25 cellular contexts compared by ENCODE assay signal in genomic region chr16:89982318-89982717, GRCh38. TPM values are rescaled to one million over a fixed set of nuclear protein-coding genes. Genes with fewer than 3 reads are reported as not detected.
DNase-seq lines count a peak whose midpoint lies in the region; ATAC-seq, FAIRE-seq and TF ChIP-seq lines count a peak whose summit lies in the region.
"Had no signal": no experiment of that assay in that cellular context is flagged by ENCODE, and none has a peak within 500 bp of the region (broad histone marks: within the 10 kb centered on the region; RNA-seq: fewer than 3 reads in every experiment).

No MANE protein-coding gene starts in this region.

- no peak for DNase-seq in activated CD4-positive, alpha-beta memory T cell treated with anti-CD3 and anti-CD28 coated beads for 36 hours
- no peak for DNase-seq in activated CD4-positive, alpha-beta memory T cell treated with anti-CD3 and anti-CD28 coated beads, Interleukin-2, amount 10 ng/mL, durations not matched to agents 7 days and 5 days
- DNase-seq in K562 (ENCODE audit: extremely low read depth in 1 of 4, low spot score in 3 of 4) (no peak), psoas muscle (peak in 1 of 2 donors; percentile 59), medulla oblongata (ENCODE audit: extremely low spot score) (no peak), NCI-H82 (lab: John Stamatoyannopoulos, UW) (no peak)
- DNase-seq in central memory CD4-positive, alpha-beta T cell, result no peak
- DNase-seq: 8988T; ACHN; CD4-positive, CD25-positive, alpha-beta regulatory T cell; DMS153; DND-41; GOT3; HCEC 1CT; KG1; MG63; NCI-H1105 treated with DMSO at 0.1 percent for 48 hours; NCI-H146; NCI-H1930; NCI-H446 treated with DMSO at 0.1 percent for 48 hours; NCI-H526; RPMI8226; SHP77 had no signal

- POLR2A ChIA-PET in activated CD4-positive, alpha-beta memory T cell treated with anti-CD3 and anti-CD28 coated beads for 36 hours (lab: Charles Lee), result interaction anchor here (1.7 kb wide), 1 partner anchor 32 kb away, joined by 4 read pairs; no protein-coding TSS in a partner anchor
- POLR2A ChIA-PET in activated CD4-positive, alpha-beta memory T cell treated with anti-CD3 and anti-CD28 coated beads, Interleukin-2, amount 10 ng/mL, durations not matched to agents 7 days and 5 days (lab: Charles Lee), result interaction anchor here (3.7 kb wide), 1 partner anchor 10 kb away, joined by 22 read pairs; no protein-coding TSS in a partner anchor
- POLR2A ChIA-PET in K562 (lab: Yijun Ruan, JAX), result interaction anchor here (0.6 to 2.8 kb wide), 2 partner anchors 8 to 10 kb away, joined by 5 to 15 read pairs; no protein-coding TSS in a partner anchor

- peaks cover 37% of the 10 kb centered on the region for H4K20me1 ChIP-seq in BLaER1
- no peaks in the 10 kb centered on the region for H4K20me1 ChIP-seq in K562 (replicated peaks; ENCODE audit: control insufficient read depth, insufficient read depth, low read length)

- CTCF ChIA-PET in activated CD4-positive, alpha-beta memory T cell treated with anti-CD3 and anti-CD28 coated beads for 36 hours (lab: Charles Lee), result interaction anchor here (1.1 kb wide), 1 partner anchor 72 kb away, joined by 3 read pairs; no protein-coding TSS in a partner anchor
- CTCF ChIA-PET in activated CD4-positive, alpha-beta memory T cell treated with anti-CD3 and anti-CD28 coated beads, Interleukin-2, amount 10 ng/mL, durations not matched to agents 7 days and 5 days (lab: Charles Lee), result no interaction called here
- CTCF ChIA-PET in K562 (lab: Yijun Ruan, JAX; ENCODE audit: low intra/inter-chr PET ratio), result no interaction called here

- H3K9me3 ChIP-seq in BLaER1, result no peaks in the 10 kb centered on the region
- H3K9me3 ChIP-seq in K562 (replicated peaks; ENCODE audit: control insufficient read depth, insufficient read depth, low read depth, low read length), result no peaks in the 10 kb centered on the region
- no peaks in the 10 kb centered on the region for H3K9me3 ChIP-seq in psoas muscle
- H3K9me3 ChIP-seq: MG63 had no signal

- TF ChIP-seq CTCF in K562 (IDR thresholded peaks at IDR 0.05 in 2 of 3, conservative IDR thresholded peaks at IDR 0.05 in 1 of 3; ENCODE audit: insufficient read depth in 2 of 3, low read depth in 1 of 3, low read length in 3 of 3), result no peak
- TF ChIP-seq CTCF in psoas muscle (IDR thresholded peaks at IDR 0.05), result no peak

- BruUV-seq in K562 (replicated peaks; lab: Mats Ljungman, UMichigan), result no TSS peak

- no peak for TF ChIP-seq RAD21 in K562 (CRISPR knock-in tag; conservative IDR thresholded peaks at IDR 0.05 in 1 of 2, IDR thresholded peaks at IDR 0.05 in 1 of 2)

- ATAC-seq in K562 (no peak), psoas muscle (peak; percentile 77 to 93 (median 86))

- FAIRE-seq in K562 (lab: Jason Lieb, UNC), result no peak
- FAIRE-seq: GM12892 had no signal

- H2AFZ ChIP-seq in K562 (ENCODE audit: low read depth, low read length), result no peak overlapping the region

- H3K27me3 Mint-ChIP-seq in activated CD4-positive, alpha-beta memory T cell treated with anti-CD3 and anti-CD28 coated beads for 36 hours, result no peaks in the 10 kb centered on the region
- no peaks in the 10 kb centered on the region for H3K27me3 Mint-ChIP-seq in activated CD4-positive, alpha-beta memory T cell treated with anti-CD3 and anti-CD28 coated beads, Interleukin-2, amount 10 ng/mL, durations not matched to agents 7 days and 5 days
- H3K27me3 Mint-ChIP-seq: CD4-positive, CD25-positive, alpha-beta regulatory T cell had no signal

- TF ChIP-seq POLR2A in K562 (conservative IDR thresholded peaks at IDR 0.05), result no peak

- peaks cover 96% of the 10 kb centered on the region for H3K36me3 ChIP-seq in BLaER1
- H3K36me3 ChIP-seq in K562 (ENCODE audit: control insufficient read depth, insufficient read depth, low read length), result peaks cover 88% of the 10 kb centered on the region
- peaks cover 17 to 96% of the 10 kb centered on the region in 2 donors for H3K36me3 ChIP-seq in psoas muscle (ENCODE audit: insufficient read depth in 1 of 2, low read depth in 1 of 2)

- H3K4me1 ChIP-seq in BLaER1, result peaks cover 14% of the 10 kb centered on the region
- no peaks in the 10 kb centered on the region; a peak in 2 of 5 replicates for H3K4me1 ChIP-seq in K562 (replicated peaks in 1 of 2; ENCODE audit: control insufficient read depth in 2 of 2, insufficient read depth in 2 of 2, low read length in 2 of 2)
- H3K4me1 ChIP-seq in psoas muscle, result peaks cover 20% of the 10 kb centered on the region

- H3K27ac Mint-ChIP-seq in activated CD4-positive, alpha-beta memory T cell treated with anti-CD3 and anti-CD28 coated beads for 36 hours, result peak overlapping the region; percentile 70
- no peak overlapping the region for H3K27ac Mint-ChIP-seq in activated CD4-positive, alpha-beta memory T cell treated with anti-CD3 and anti-CD28 coated beads, Interleukin-2, amount 10 ng/mL, durations not matched to agents 7 days and 5 days
- H3K27ac Mint-ChIP-seq: CD4-positive, CD25-positive, alpha-beta regulatory T cell had no signal

- H3K9ac ChIP-seq in BLaER1 (0 out of 2 replicates have a peak overlapping the region, but pooled peaks have one; percentile 13), K562 (ENCODE audit: insufficient read depth in 1 of 2, low read depth in 2 of 2, low read length in 2 of 2) (0 out of 4 replicates have a peak overlapping the region, but pooled peaks of 1 of the 2 experiments have one; percentile 19)

- no peak overlapping the region for H3K4me2 ChIP-seq in BLaER1
- H3K4me2 ChIP-seq in K562 (ENCODE audit: insufficient read depth, low read length), result no peak overlapping the region

- in situ Hi-C loops in K562 (cut with MboI), result no loop called here

- H3K9me3 Mint-ChIP-seq in activated CD4-positive, alpha-beta memory T cell treated with anti-CD3 and anti-CD28 coated beads for 36 hours, result no peaks in the 10 kb centered on the region
- no peaks in the 10 kb centered on the region for H3K9me3 Mint-ChIP-seq in activated CD4-positive, alpha-beta memory T cell treated with anti-CD3 and anti-CD28 coated beads, Interleukin-2, amount 10 ng/mL, durations not matched to agents 7 days and 5 days
- H3K9me3 Mint-ChIP-seq: CD4-positive, CD25-positive, alpha-beta regulatory T cell had no signal

- intact Hi-C loops in activated CD4-positive, alpha-beta memory T cell treated with anti-CD3 and anti-CD28 coated beads for 36 hours (cut with micrococcal nuclease), result no loop called here
- intact Hi-C loops in K562 (cut with micrococcal nuclease), result no loop called here
- intact Hi-C loops in psoas muscle (cut with DNase I), result no loop called here

- no peak overlapping the region for H3K27ac ChIP-seq in BLaER1
- no peak overlapping the region for H3K27ac ChIP-seq in K562 (ENCODE audit: extremely low read depth, low read depth, low read length)
- peak overlapping the region; percentile 76 for H3K27ac ChIP-seq in psoas muscle

- H3K4me3 ChIP-seq in BLaER1 (no peak overlapping the region), K562 (no peak overlapping the region), psoas muscle (no peak overlapping the region)
- H3K4me3 ChIP-seq: MG63 had no signal

- H3K79me2 ChIP-seq in K562 (ENCODE audit: control insufficient read depth, insufficient read depth, low read length), result peaks cover 8% of the 10 kb centered on the region

- no peak for TF ChIP-seq EP300 in K562 (IDR thresholded peaks at IDR 0.05; ENCODE audit: low read length)

- peaks cover 28% of the 10 kb centered on the region for H3K4me1 Mint-ChIP-seq in activated CD4-positive, alpha-beta memory T cell treated with anti-CD3 and anti-CD28 coated beads for 36 hours (ENCODE audit: low read depth)
- H3K4me1 Mint-ChIP-seq in activated CD4-positive, alpha-beta memory T cell treated with anti-CD3 and anti-CD28 coated beads, Interleukin-2, amount 10 ng/mL, durations not matched to agents 7 days and 5 days, result peaks cover 19% of the 10 kb centered on the region

- H3K36me3 Mint-ChIP-seq in activated CD4-positive, alpha-beta memory T cell treated with anti-CD3 and anti-CD28 coated beads for 36 hours, result peaks cover 48% of the 10 kb centered on the region
- H3K36me3 Mint-ChIP-seq in activated CD4-positive, alpha-beta memory T cell treated with anti-CD3 and anti-CD28 coated beads, Interleukin-2, amount 10 ng/mL, durations not matched to agents 7 days and 5 days (ENCODE audit: low read depth), result peaks cover 62% of the 10 kb centered on the region

- no peaks in the 10 kb centered on the region for H3K9me1 ChIP-seq in K562 (ENCODE audit: control insufficient read depth, insufficient read depth, low read length)

- WGBS in K562 (ENCODE audit: insufficient coverage, low coverage, missing lambda C conversion rate), result 93% methylated on average over 9 of the region's 9 CpGs
- 33 to 65% (median 47%) methylated on average over 9 of the region's 9 CpGs for WGBS in psoas muscle, 3 donors

- no peak overlapping the region for H3K4me3 Mint-ChIP-seq in activated CD4-positive, alpha-beta memory T cell treated with anti-CD3 and anti-CD28 coated beads for 36 hours
- no peak overlapping the region for H3K4me3 Mint-ChIP-seq in activated CD4-positive, alpha-beta memory T cell treated with anti-CD3 and anti-CD28 coated beads, Interleukin-2, amount 10 ng/mL, durations not matched to agents 7 days and 5 days
- H3K4me3 Mint-ChIP-seq: CD4-positive, CD25-positive, alpha-beta regulatory T cell had no signal

- H3K27me3 ChIP-seq in BLaER1 (no peaks in the 10 kb centered on the region), K562 (ENCODE audit: control insufficient read depth in 2 of 2, insufficient read depth in 2 of 2, low read length in 2 of 2) (no peaks in the 10 kb centered on the region), psoas muscle (ENCODE audit: insufficient read depth in 3 of 3, low read length in 2 of 3) (no peaks in the 10 kb centered on the region)
- H3K27me3 ChIP-seq: MG63 had no signal

RNA-seq across cellular contexts. Expression of gene DEF8, which starts 33.8 kb away (rescaled TPM):
- 10 to 100 TPM; 29.0 to 33.3 TPM for total RNA-seq in activated CD4-positive, alpha-beta memory T cell treated with anti-CD3 and anti-CD28 coated beads for 36 hours
- 10 to 100 TPM; 33.1 to 33.6 TPM for total RNA-seq in activated CD4-positive, alpha-beta memory T cell treated with anti-CD3 and anti-CD28 coated beads, Interleukin-2, amount 10 ng/mL, durations not matched to agents 7 days and 5 days
- total RNA-seq in K562 (2011; cell fraction: chromatin; rRNA removed; ENCODE audit: low replicate concordance), result 71.6 and 183 TPM in 2 replicates
- total RNA-seq in K562 (2011; cell fraction: nucleolus; rRNA removed), result 99.4 and 127 TPM in 2 replicates
- total RNA-seq in K562 (2011; cell fraction: nucleoplasm; rRNA removed), result 79.5 and 80.2 TPM in 2 replicates
- total RNA-seq in K562 (2014; rRNA removed) (147 and 173 TPM in 2 replicates), K562 (2014; rRNA removed; fragmentation: Illumina TruSeq; extraction: Trizol) (29.4 and 33.0 TPM in 2 replicates), K562 (2015; rRNA removed; fragmentation: Illumina TruSeq; extraction: Trizol) (58.6 and 63.2 TPM in 2 replicates), K562 (2021) (71.5 and 80.6 TPM in 2 replicates), psoas muscle (10 to 100 TPM; 16.2 to 28.5 (median 25.2) TPM)
- polyA plus RNA-seq in K562 (2011; rRNA removed) (74.0 and 87.6 TPM in 2 replicates), K562 (2014; fragmentation: Illumina TruSeq; extraction: Trizol) (42.3 and 88.3 TPM in 2 replicates), K562 (2014; fragmentation: Nextera tagmentation; extraction: Ambion mirVana) (10 to 100 TPM; 39.3 to 60.1 TPM), K562 (2014; rRNA removed) (136 and 173 TPM in 2 replicates), psoas muscle (10 to 100 TPM; 22.2 to 38.3 (median 25.5) TPM)
- 119 and 177 TPM in 2 replicates for polyA plus RNA-seq in K562 (2011; cell fraction: cytosol; rRNA removed)
- 132 and 207 TPM in 2 replicates for polyA plus RNA-seq in K562 (2011; cell fraction: nucleus; rRNA removed)
- 63.5 and 81.5 TPM in 2 replicates for polyA plus RNA-seq in K562 (2012)
- 27.9 and 38.8 TPM in 2 replicates for polyA minus RNA-seq in K562 (2011; rRNA and poly(A)+ RNA removed)
- 32.6 and 34.2 TPM in 2 replicates for polyA minus RNA-seq in K562 (2011; cell fraction: cytosol; rRNA and poly(A)+ RNA removed)
- 29.4 and 31.1 TPM in 2 replicates for polyA minus RNA-seq in K562 (2011; cell fraction: nucleus; rRNA and poly(A)+ RNA removed)

RNA-seq across cellular contexts. Expression of gene DBNDD1, which starts 36.9 kb away (rescaled TPM):
- total RNA-seq in activated CD4-positive, alpha-beta memory T cell treated with anti-CD3 and anti-CD28 coated beads for 36 hours, result under 1 TPM; 0.81 to 0.94 TPM
- total RNA-seq in activated CD4-positive, alpha-beta memory T cell treated with anti-CD3 and anti-CD28 coated beads, Interleukin-2, amount 10 ng/mL, durations not matched to agents 7 days and 5 days, result not detected
- total RNA-seq in K562 (2011; cell fraction: chromatin; rRNA removed; ENCODE audit: low replicate concordance), result 2.7 and 9.4 TPM in 2 replicates
- 4.5 and 5.7 TPM in 2 replicates for total RNA-seq in K562 (2011; cell fraction: nucleolus; rRNA removed)
- 4.5 and 5.2 TPM in 2 replicates for total RNA-seq in K562 (2011; cell fraction: nucleoplasm; rRNA removed)
- total RNA-seq in K562 (2014; rRNA removed), result 5.8 and 8.3 TPM in 2 replicates
- 2.8 and 3.2 TPM in 2 replicates for total RNA-seq in K562 (2014; rRNA removed; fragmentation: Illumina TruSeq; extraction: Trizol)
- total RNA-seq in K562 (2015; rRNA removed; fragmentation: Illumina TruSeq; extraction: Trizol), result 4.2 and 4.3 TPM in 2 replicates
- 12.9 and 13.0 TPM in 2 replicates for total RNA-seq in K562 (2021)
- polyA plus RNA-seq in K562 (2011; rRNA removed), result 6.9 and 8.5 TPM in 2 replicates
- polyA plus RNA-seq in K562 (2011; cell fraction: cytosol; rRNA removed), result 14.1 and 24.5 TPM in 2 replicates
- polyA plus RNA-seq in K562 (2011; cell fraction: nucleus; rRNA removed), result 6.8 and 9.1 TPM in 2 replicates
- polyA plus RNA-seq in K562 (2012), result 8.0 and 13.9 TPM in 2 replicates
- 10.9 and 12.9 TPM in 2 replicates for polyA plus RNA-seq in K562 (2014; fragmentation: Illumina TruSeq; extraction: Trizol)
- polyA plus RNA-seq in K562 (2014; fragmentation: Nextera tagmentation; extraction: Ambion mirVana), result under 1 TPM; 0.55 to 0.90 TPM
- polyA plus RNA-seq in K562 (2014; rRNA removed), result 9.5 and 10.8 TPM in 2 replicates
- polyA minus RNA-seq in K562 (2011; rRNA and poly(A)+ RNA removed), result 2.0 and 3.9 TPM in 2 replicates
- polyA minus RNA-seq in K562 (2011; cell fraction: cytosol; rRNA and poly(A)+ RNA removed), result 7.9 and 11.8 TPM in 2 replicates
- polyA minus RNA-seq in K562 (2011; cell fraction: nucleus; rRNA and poly(A)+ RNA removed), result 1.6 and 3.0 TPM in 2 replicates
- 10 to 100 TPM; 14.7 to 37.8 (median 20.6) TPM for total RNA-seq in psoas muscle
- polyA plus RNA-seq in psoas muscle, result 10 to 100 TPM; 14.1 to 25.4 (median 17.0) TPM

RNA-seq across cellular contexts. Expression of gene TUBB3, which starts 59.2 kb away (rescaled TPM):
- 1 to 10 TPM in 1 of 2 experiments, under 1 TPM in 1; 0.99 to 1.4 TPM for total RNA-seq in activated CD4-positive, alpha-beta memory T cell treated with anti-CD3 and anti-CD28 coated beads for 36 hours
- total RNA-seq in activated CD4-positive, alpha-beta memory T cell treated with anti-CD3 and anti-CD28 coated beads, Interleukin-2, amount 10 ng/mL, durations not matched to agents 7 days and 5 days, result 1 to 10 TPM; 3.6 to 4.0 TPM
- 5.7 and 13.6 TPM in 2 replicates for total RNA-seq in K562 (2011; cell fraction: chromatin; rRNA removed; ENCODE audit: low replicate concordance)
- total RNA-seq in K562 (2011; cell fraction: nucleolus; rRNA removed), result 8.2 and 8.3 TPM in 2 replicates
- total RNA-seq in K562 (2011; cell fraction: nucleoplasm; rRNA removed), result 5.5 and 7.5 TPM in 2 replicates
- total RNA-seq in K562 (2014; rRNA removed) (12.5 and 15.5 TPM in 2 replicates), K562 (2014; rRNA removed; fragmentation: Illumina TruSeq; extraction: Trizol) (2.1 and 3.2 TPM in 2 replicates), K562 (2015; rRNA removed; fragmentation: Illumina TruSeq; extraction: Trizol) (6.4 and 8.1 TPM in 2 replicates), K562 (2021) (12.0 and 13.5 TPM in 2 replicates), psoas muscle (1 to 10 TPM in 1 of 4 donors, under 1 TPM in 1, not detected in 2; 0.30 to 1.3 TPM)
- polyA plus RNA-seq in K562 (2011; rRNA removed) (3.2 and 10.4 TPM in 2 replicates), K562 (2014; fragmentation: Illumina TruSeq; extraction: Trizol) (5.0 and 10.0 TPM in 2 replicates), K562 (2014; fragmentation: Nextera tagmentation; extraction: Ambion mirVana) (under 1 TPM; 0.18 to 0.53 TPM), K562 (2014; rRNA removed) (6.8 and 8.3 TPM in 2 replicates), psoas muscle (1 to 10 TPM in 1 of 3 donors, under 1 TPM in 2; 0.17 to 2.4 (median 0.47) TPM)
- polyA plus RNA-seq in K562 (2011; cell fraction: cytosol; rRNA removed), result 8.5 and 8.8 TPM in 2 replicates
- polyA plus RNA-seq in K562 (2011; cell fraction: nucleus; rRNA removed), result 10.4 and 12.3 TPM in 2 replicates
- polyA plus RNA-seq in K562 (2012), result 7.7 and 19.6 TPM in 2 replicates
- polyA minus RNA-seq in K562 (2011; rRNA and poly(A)+ RNA removed), result 3.5 and 4.5 TPM in 2 replicates
- polyA minus RNA-seq in K562 (2011; cell fraction: cytosol; rRNA and poly(A)+ RNA removed), result 7.4 and 12.0 TPM in 2 replicates
- 2.4 and 2.6 TPM in 2 replicates for polyA minus RNA-seq in K562 (2011; cell fraction: nucleus; rRNA and poly(A)+ RNA removed)
